In genomic region chr7:2929321-2930201, GRCh38 we compare ENCODE assay signal across 17 cellular contexts.
A peak's percentile ranks its signal among the peaks of the same experiment; 100 is the strongest.
DNase-seq lines count a peak whose midpoint lies in the region; ATAC-seq lines count a peak whose summit lies in the region.
"Had no signal": no experiment of that assay in that cellular context is flagged by ENCODE, and none has a peak within 500 bp of the region (broad histone marks: within the 10 kb centered on the region; RNA-seq: fewer than 3 reads in every experiment).

No MANE protein-coding gene starts in this region.

- no peak overlapping the region for H3K4ac ChIP-seq in mesendoderm (ENCODE audit: low read depth, low read length)

- H3K27me3 Mint-ChIP-seq in T-helper 17 cell = no peaks in the 10 kb centered on the region
- H3K27me3 Mint-ChIP-seq: activated CD4-positive, alpha-beta T cell treated with anti-CD3 and anti-CD28 coated beads, Interleukin-2, amount 10 ng/mL, durations not matched to agents 7 days and 5 days had no signal

- H4K8ac ChIP-seq in mesendoderm (ENCODE audit: low read depth, low read length) = no peak overlapping the region

- WGBS in mesendoderm (ENCODE audit: extremely low coverage, insufficient coverage, low lambda C conversion rate) = no CpG with 5 or more reads among the region's 26 CpGs

- H3K23ac ChIP-seq in mesendoderm (ENCODE audit: low read length) = no peak overlapping the region

- no peak overlapping the region for H2AK5ac ChIP-seq in mesendoderm (ENCODE audit: low read length)

- no peak for DNase-seq in T-helper 17 cell
- DNase-seq in mesendoderm = peak; percentile 13
- DNase-seq in NCI-H1048 (lab: John Stamatoyannopoulos, UW) = no peak
- DNase-seq in Ammon's horn (ENCODE audit: low spot score) = no peak
- DNase-seq: activated CD4-positive, alpha-beta T cell treated with anti-CD3 and anti-CD28 coated beads, Interleukin-2, amount 10 ng/mL, durations not matched to agents 7 days and 5 days; colonic mucosa; NCI-H2029 treated with DMSO at 0.1 percent for 48 hours; stimulated activated CD4-positive, alpha-beta T cell treated with anti-CD3 and anti-CD28 coated beads, Interleukin-4, amount 100 ng/mL, for 1 hour; transverse colon had no signal

- no peak overlapping the region for H3K4me3 Mint-ChIP-seq in T-helper 17 cell
- H3K4me3 Mint-ChIP-seq: activated CD4-positive, alpha-beta T cell treated with anti-CD3 and anti-CD28 coated beads, Interleukin-2, amount 10 ng/mL, durations not matched to agents 7 days and 5 days; neural crest cell had no signal

- no peak overlapping the region for H3K18ac ChIP-seq in mesendoderm (ENCODE audit: low read length)

- H4K5ac ChIP-seq in mesendoderm (ENCODE audit: low read length) = no peak overlapping the region

- H3K9ac ChIP-seq in BLaER1 (no peak overlapping the region; the same call in 1 of the 2 replicates), mesendoderm (ENCODE audit: low read length) (no peak overlapping the region)
- H3K9ac ChIP-seq in BLaER1 treated with 17β-estradiol and CSF1 and Interleukin-3, amounts not matched to agents 10 nM and 100 nM = peak overlapping the region in 2 of 11 experiments; percentile 32 to 56; a peak in 6 of 22 replicates

- H3K4me3 ChIP-seq in BLaER1 = no peak overlapping the region
- no peak overlapping the region for H3K4me3 ChIP-seq in BLaER1 treated with 17β-estradiol and CSF1 and Interleukin-3, amounts not matched to agents 10 nM and 100 nM
- H3K4me3 ChIP-seq in mesendoderm (ENCODE audit: low read length) = no peak overlapping the region
- H3K4me3 ChIP-seq: ascending aorta, colonic mucosa, right lobe of liver, transverse colon had no signal

- peaks cover 21% of the 10 kb centered on the region for H3K4me1 ChIP-seq in BLaER1
- H3K4me1 ChIP-seq in BLaER1 treated with 17β-estradiol and CSF1 and Interleukin-3, amounts not matched to agents 10 nM and 100 nM = peaks cover 6 to 23% (median 19%) of the 10 kb centered on the region in 10 experiments; a peak in 19 of 20 replicates
- no peaks in the 10 kb centered on the region for H3K4me1 ChIP-seq in mesendoderm (ENCODE audit: control insufficient read depth, low read depth, low read length)
- H3K4me1 ChIP-seq: ascending aorta, colonic mucosa, right lobe of liver, transverse colon had no signal

- peaks cover 6% of the 10 kb centered on the region for H3K4me1 Mint-ChIP-seq in T-helper 17 cell
- H3K4me1 Mint-ChIP-seq: neural crest cell had no signal

- peak overlapping the region; percentile 81 for H3K27ac Mint-ChIP-seq in T-helper 17 cell
- H3K27ac Mint-ChIP-seq: activated CD4-positive, alpha-beta T cell treated with anti-CD3 and anti-CD28 coated beads, Interleukin-2, amount 10 ng/mL, durations not matched to agents 7 days and 5 days had no signal

- peaks cover 5% of the 10 kb centered on the region for H3K36me3 Mint-ChIP-seq in T-helper 17 cell (ENCODE audit: low read depth)

- no peak overlapping the region for H2BK15ac ChIP-seq in mesendoderm (replicated peaks; ENCODE audit: low read depth)

- H3K36me3 ChIP-seq in BLaER1 = peaks cover 48% of the 10 kb centered on the region
- peaks cover 0 to 22% (median 7%) of the 10 kb centered on the region in 11 experiments; a peak in 9 of 22 replicates for H3K36me3 ChIP-seq in BLaER1 treated with 17β-estradiol and CSF1 and Interleukin-3, amounts not matched to agents 10 nM and 100 nM
- H3K36me3 ChIP-seq in mesendoderm (ENCODE audit: control insufficient read depth, insufficient read depth, low read length) = no peaks in the 10 kb centered on the region
- H3K36me3 ChIP-seq: ascending aorta, colonic mucosa, right lobe of liver, transverse colon had no signal

- no peak overlapping the region for H2BK5ac ChIP-seq in mesendoderm (ENCODE audit: low read length)

- no peak overlapping the region for H3K56ac ChIP-seq in mesendoderm (ENCODE audit: low read length)

- no peaks in the 10 kb centered on the region for H3K79me1 ChIP-seq in mesendoderm (ENCODE audit: low read length)

- H4K20me1 ChIP-seq in BLaER1 = no peaks in the 10 kb centered on the region
- 0 out of 22 replicates have a peak, but pooled peaks cover 0 to 4% (median 0%) of the 10 kb centered on the region in 11 experiments for H4K20me1 ChIP-seq in BLaER1 treated with 17β-estradiol and CSF1 and Interleukin-3, amounts not matched to agents 10 nM and 100 nM

- H3K27ac ChIP-seq in BLaER1 (peak overlapping the region; percentile 49; the same call in 1 of the 2 replicates), mesendoderm (ENCODE audit: low read depth, low read length) (no peak overlapping the region)
- no peak overlapping the region for H3K27ac ChIP-seq in BLaER1 treated with 17β-estradiol and CSF1 and Interleukin-3, amounts not matched to agents 10 nM and 100 nM
- H3K27ac ChIP-seq: ascending aorta, C4-2B, colonic mucosa, right lobe of liver, transverse colon had no signal

- H3K27me3 ChIP-seq in BLaER1 (no peaks in the 10 kb centered on the region), mesendoderm (ENCODE audit: insufficient read depth, low read length, poor library complexity) (no peaks in the 10 kb centered on the region)
- H3K27me3 ChIP-seq in BLaER1 treated with 17β-estradiol and CSF1 and Interleukin-3, amounts not matched to agents 10 nM and 100 nM = peaks cover 0 to 8% (median 0%) of the 10 kb centered on the region in 11 experiments; a peak in 2 of 22 replicates
- H3K27me3 ChIP-seq: colonic mucosa, right lobe of liver had no signal

- no peak overlapping the region for H2BK120ac ChIP-seq in mesendoderm (ENCODE audit: low read depth, low read length)

- peak overlapping the region; percentile 71 for H3K4me2 ChIP-seq in BLaER1
- H3K4me2 ChIP-seq in BLaER1 treated with 17β-estradiol and CSF1 and Interleukin-3, amounts not matched to agents 10 nM and 100 nM = peak overlapping the region in 8 of 11 experiments; percentile 37 to 81 (median 64); a peak in 14 of 22 replicates
- H3K4me2 ChIP-seq in mesendoderm (ENCODE audit: low read length) = no peak overlapping the region

- no peaks in the 10 kb centered on the region for H3K9me3 ChIP-seq in BLaER1
- H3K9me3 ChIP-seq in BLaER1 treated with 17β-estradiol and CSF1 and Interleukin-3, amounts not matched to agents 10 nM and 100 nM (replicated peaks in 1 of 11) = no peaks in the 10 kb centered on the region
- H3K9me3 ChIP-seq in T-helper 17 cell (ENCODE audit: control insufficient read depth, low read length, poor library complexity, severe bottlenecking) = no peaks in the 10 kb centered on the region
- H3K9me3 ChIP-seq: ascending aorta, colonic mucosa, right lobe of liver, transverse colon had no signal

- H3K79me2 ChIP-seq in mesendoderm (ENCODE audit: control insufficient read depth, insufficient read depth, low read length) = no peaks in the 10 kb centered on the region

- ATAC-seq in T-helper 17 cell (no peak), HG03342 (IDR thresholded peaks at IDR 0.05; ENCODE audit: unreplicated experiment) (no peak), GM21717 (IDR thresholded peaks at IDR 0.05; ENCODE audit: unreplicated experiment) (no peak)
